Comparison of ENCODE assay signal across 21 cellular contexts in the genomic region with DNA sequence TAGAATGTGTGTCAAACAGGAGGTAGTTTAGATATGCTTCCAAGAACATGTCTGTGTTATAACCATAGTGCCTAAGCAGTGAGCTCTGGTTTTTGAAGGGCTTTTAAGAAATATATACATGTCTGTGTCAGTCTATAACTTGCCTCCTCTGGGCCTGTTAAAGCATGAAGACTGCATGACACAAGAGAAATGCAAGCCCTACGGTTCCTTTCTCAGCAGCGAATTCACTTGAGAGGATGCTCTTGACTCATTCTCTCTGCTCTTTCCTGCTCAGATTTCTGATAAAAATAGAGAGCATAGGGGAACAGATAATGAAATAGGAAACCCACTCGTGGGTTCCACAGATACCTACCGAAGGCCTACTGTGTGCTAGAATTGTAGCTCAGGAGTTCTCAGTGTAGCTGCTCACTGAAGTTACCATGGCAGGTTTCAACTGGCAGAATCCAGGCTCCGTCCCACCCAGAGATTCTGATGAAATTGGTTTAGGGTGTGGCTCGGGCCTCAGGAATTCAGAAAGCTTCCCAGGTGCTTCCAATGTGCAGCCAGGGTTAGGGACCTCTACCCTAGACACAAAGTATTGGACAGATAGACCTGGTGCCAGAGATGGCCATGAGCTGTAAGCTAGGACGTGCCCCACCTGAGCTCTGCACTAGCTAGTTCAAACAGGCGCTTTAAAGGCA. TPM values are rescaled to one million over a fixed set of nuclear protein-coding genes. Genes with fewer than 3 reads are reported as not detected.
DNase-seq lines count a peak whose midpoint lies in the region; TF ChIP-seq lines count a peak whose summit lies in the region.
"Had no signal": no experiment of that assay in that cellular context is flagged by ENCODE, and none has a peak within 500 bp of the region (broad histone marks: within the 10 kb centered on the region; RNA-seq: fewer than 3 reads in every experiment).

No MANE protein-coding gene starts in this region.

- no peak overlapping the region for H2AFZ ChIP-seq in osteoblast (ENCODE audit: low read length)

- TF ChIP-seq CTCF in osteoblast (IDR thresholded peaks at IDR 0.05; ENCODE audit: extremely low read depth, low read depth, low read length), result no peak
- no peak for TF ChIP-seq CTCF in spleen (IDR thresholded peaks at IDR 0.05 in 8 of 11, conservative IDR thresholded peaks at IDR 0.05 in 3 of 11)

- H3K9me3 ChIP-seq in esophagus (ENCODE audit: control insufficient read depth in 2 of 2, insufficient read depth in 1 of 2, low read depth in 1 of 2, low read length in 1 of 2), result no peaks in the 10 kb centered on the region
- H3K9me3 ChIP-seq in osteoblast (ENCODE audit: low read depth, low read length), result no peaks in the 10 kb centered on the region
- no peaks in the 10 kb centered on the region for H3K9me3 ChIP-seq in spleen
- H3K9me3 ChIP-seq: adrenal gland, psoas muscle, tibial artery had no signal

- H3K4me3 ChIP-seq in esophagus (ENCODE audit: low read depth in 1 of 2, low read length in 2 of 2) (no peak overlapping the region), osteoblast (ENCODE audit: insufficient read depth, low read length) (no peak overlapping the region), spleen (no peak overlapping the region)
- H3K4me3 ChIP-seq: adrenal gland, psoas muscle, tibial artery had no signal

- peak overlapping the region; percentile 68 to 89 for H3K27ac ChIP-seq in esophagus (ENCODE audit: low read depth in 2 of 2, low read length in 1 of 2)
- peak overlapping the region; percentile 82 for H3K27ac ChIP-seq in osteoblast (ENCODE audit: low read depth, low read length)
- H3K27ac ChIP-seq in spleen, result no peak overlapping the region
- H3K27ac ChIP-seq: adrenal gland, C4-2B, tibial artery had no signal

- 43 to 65% methylated on average over 8 of the region's 8 CpGs for WGBS in esophagus, 2 donors
- 76 to 84% (median 82%) methylated on average over 8 of the region's 8 CpGs for WGBS in spleen, 5 donors

- no peak overlapping the region for H3K4me2 ChIP-seq in osteoblast (ENCODE audit: insufficient read depth, low read length)

- DNase-seq in DMS53 (lab: John Stamatoyannopoulos, UW) (peak; percentile 53), DMS53 treated with DMSO at 0.1 percent for 48 hours (lab: John Stamatoyannopoulos, UW; ENCODE audit: unreplicated experiment) (no peak), NCI-H69 (lab: John Stamatoyannopoulos, UW) (peak; percentile 27), osteoblast (ENCODE audit: insufficient read length, low spot score, missing footprints) (no peak), NCI-H1436 (lab: John Stamatoyannopoulos, UW) (no peak), KG1 (lab: John Stamatoyannopoulos, UW) (no peak), spleen (no peak)
- DNase-seq: 8988T; activated B cell treated with CpG ODN at 0.5 μM for 24 hours; activated effector memory CD4-positive, alpha-beta T cell treated with Interleukin-2 at 50 U/mL for 16 hours; adrenal gland; central memory CD4-positive, alpha-beta T cell; DMS79; GOT3; hippocampal formation; NCI-H1930; psoas muscle; T-helper 17 cell had no signal

- peaks cover 0 to 12% of the 10 kb centered on the region in 2 donors for H3K36me3 ChIP-seq in esophagus (ENCODE audit: control insufficient read depth in 2 of 2, insufficient read depth in 2 of 2, low read length in 1 of 2)
- no peaks in the 10 kb centered on the region for H3K36me3 ChIP-seq in osteoblast (ENCODE audit: insufficient read depth, low read length)
- H3K36me3 ChIP-seq in spleen, result no peaks in the 10 kb centered on the region
- H3K36me3 ChIP-seq: adrenal gland had no signal

- H4K20me1 ChIP-seq in osteoblast (ENCODE audit: insufficient read depth, low read length), result no peaks in the 10 kb centered on the region

- no peak for TF ChIP-seq POLR2A in spleen (IDR thresholded peaks at IDR 0.05)

- intact Hi-C loops in spleen (cut with DNase I; ENCODE audit: low total_unique reads), result no loop called here

- H3K4me1 ChIP-seq in esophagus (ENCODE audit: control insufficient read depth in 2 of 2, insufficient read depth in 2 of 2, low read length in 1 of 2) (peaks cover 0 to 14% of the 10 kb centered on the region in 2 donors), osteoblast (ENCODE audit: insufficient read depth, low read length) (peaks cover 24% of the 10 kb centered on the region), spleen (no peaks in the 10 kb centered on the region)
- H3K4me1 ChIP-seq: adrenal gland, tibial artery had no signal

- no peaks in the 10 kb centered on the region for H3K79me2 ChIP-seq in osteoblast (ENCODE audit: insufficient read depth, low read length)

- no peaks in the 10 kb centered on the region for H3K27me3 ChIP-seq in esophagus (ENCODE audit: control insufficient read depth in 1 of 2, insufficient read depth in 2 of 2, low read length in 2 of 2)
- no peaks in the 10 kb centered on the region for H3K27me3 ChIP-seq in osteoblast (ENCODE audit: insufficient read depth, low read length)
- H3K27me3 ChIP-seq in spleen (replicated peaks in 1 of 7), result no peaks in the 10 kb centered on the region
- H3K27me3 ChIP-seq: adrenal gland, tibial artery had no signal

RNA-seq across cellular contexts. Expression of gene ARHGEF37, which starts 52.5 kb away (rescaled TPM):
- polyA plus RNA-seq in esophagus (10 to 100 TPM; 10.6 to 11.6 TPM), spleen (1 to 10 TPM in 1 of 3 donors, under 1 TPM in 2; 0.99 to 1.3 (median 1.00) TPM)
- total RNA-seq in osteoblast (0.72 and 0.88 TPM in 2 replicates), spleen (1 to 10 TPM in 6 of 7 donors, under 1 TPM in 1; 0.77 to 3.5 (median 1.4) TPM)

Comparison
In these comparisons a context has a peak if more than half of its experiments do, and no peak if none do; other contexts are left out.
1. DNase-seq: peak in DMS53 (single experiment) and NCI-H69 (single experiment); none in DMS53 treated with DMSO at 0.1 percent for 48 hours (single experiment), osteoblast (single experiment), NCI-H1436 (single experiment), KG1 (single experiment) and spleen (single experiment).
2. H3K27ac ChIP-seq: peak in esophagus (2 of 2) and osteoblast (single experiment); none in spleen (0 of 8).